ENCODE assay signal across 8 cellular contexts in the genomic region with DNA sequence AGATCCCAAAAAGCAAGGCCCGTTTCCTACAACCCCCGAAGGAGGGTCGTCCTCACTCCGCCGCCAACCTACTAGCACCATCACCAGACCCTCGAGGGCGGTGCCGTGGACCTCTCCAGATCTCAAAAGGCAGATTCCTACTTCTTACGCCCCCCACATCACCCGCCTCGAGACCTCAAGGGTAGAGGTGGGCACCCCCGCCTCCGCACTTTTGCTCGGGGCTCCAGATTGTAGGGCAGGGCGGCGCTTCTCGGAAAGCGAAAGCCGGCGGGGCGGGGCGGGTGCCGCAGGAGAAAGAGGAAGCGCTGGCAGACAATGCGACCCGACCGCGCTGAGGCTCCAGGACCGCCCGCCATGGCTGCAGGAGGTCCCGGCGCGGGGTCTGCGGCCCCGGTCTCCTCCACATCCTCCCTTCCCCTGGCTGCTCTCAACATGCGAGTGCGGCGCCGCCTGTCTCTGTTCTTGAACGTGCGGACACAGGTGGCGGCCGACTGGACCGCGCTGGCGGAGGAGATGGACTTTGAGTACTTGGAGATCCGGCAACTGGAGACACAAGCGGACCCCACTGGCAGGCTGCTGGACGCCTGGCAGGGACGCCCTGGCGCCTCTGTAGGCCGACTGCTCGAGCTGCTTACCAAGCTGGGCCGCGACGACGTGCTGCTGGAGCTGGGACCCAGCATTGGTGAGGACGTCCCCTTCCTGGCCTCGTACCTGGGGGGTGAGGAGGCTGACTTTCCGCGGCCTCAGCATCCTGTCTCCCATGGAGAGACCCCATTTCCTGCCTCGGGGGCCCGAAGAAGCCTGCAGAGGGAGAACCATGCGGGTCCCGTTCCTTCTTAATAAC. TPM values are rescaled to one million over a fixed set of nuclear protein-coding genes. Genes with fewer than 3 reads are reported as not detected.
DNase-seq lines count a peak whose midpoint lies in the region; ATAC-seq and TF ChIP-seq lines count a peak whose summit lies in the region.

MYD88 (plus strand) TSS at position 315 of the 844 bp plus-strand sequence; CDS start at position 355, 40 bp downstream.

- TF ChIP-seq CTCF in PC-3 (conservative IDR thresholded peaks at IDR 0.05; ENCODE audit: low read depth, low read length): no peak

- CTCF ChIA-PET in PC-3 (lab: Charles Lee): interaction anchor here (1.0 kb wide), 1 partner anchor 12 kb away, joined by 3 read pairs; no protein-coding TSS in a partner anchor

- H3K4me1 ChIP-seq in PC-3 (ENCODE audit: insufficient read depth, low read length) (peaks cover 68% of the 10 kb centered on the region), mucosa of stomach (ENCODE audit: control insufficient read depth, insufficient read depth, low read length) (peaks cover 31% of the 10 kb centered on the region)

- peak within 1 kb of the TSS; percentile 93 for H3K4me3 ChIP-seq in PC-3 (ENCODE audit: low read length)
- peak within 1 kb of the TSS; percentile 85 for H3K4me3 ChIP-seq in mucosa of stomach (ENCODE audit: low read length)

- H4K20me1 ChIP-seq in PC-3 (ENCODE audit: low read length): no peaks in the 10 kb centered on the region

- H3K9me3 ChIP-seq in PC-3 (ENCODE audit: low read length) (no peaks in the 10 kb centered on the region), mucosa of stomach (ENCODE audit: control insufficient read depth, low read length) (no peaks in the 10 kb centered on the region)

- H3K9ac ChIP-seq in PC-3 (ENCODE audit: low read length) (peak within 1 kb of the TSS; percentile 89), mucosa of stomach (ENCODE audit: low read length) (peak within 1 kb of the TSS; percentile 89)

- ATAC-seq in HG03103 (IDR thresholded peaks at IDR 0.05; ENCODE audit: low read depth, unreplicated experiment): peak; percentile 32
- ATAC-seq in PC-3: peak; percentile 16

- POLR2A ChIA-PET in PC-3 (lab: Charles Lee; ENCODE audit: unreplicated experiment): no interaction called here

- DNase-seq in NCI-H82 (lab: John Stamatoyannopoulos, UW): peak; percentile 32
- no peak for DNase-seq in NCI-H82 treated with DMSO at 0.1 percent for 48 hours (lab: John Stamatoyannopoulos, UW; ENCODE audit: unreplicated experiment)
- peak; percentile 62 for DNase-seq in PC-3
- peak; percentile 81 for DNase-seq in activated T-cell treated with anti-CD3 and anti-CD28 coated beads for 48 hours (ENCODE audit: low read depth)
- DNase-seq in erythroblast (lab: John Stamatoyannopoulos, UW): peak; percentile 76 to 82
- peak; percentile 93 for DNase-seq in stimulated activated CD8-positive, alpha-beta memory T cell treated with anti-CD3 and anti-CD28 coated beads, Interleukin-4, amount 100 ng/mL, for 48 hours

- H2AFZ ChIP-seq in PC-3 (ENCODE audit: low read length): peak within 1 kb of the TSS; percentile 87

- H3K4me2 ChIP-seq in PC-3 (ENCODE audit: low read length): peak within 1 kb of the TSS; percentile 99

- peak within 1 kb of the TSS; percentile 64 for H3K27ac ChIP-seq in PC-3 (ENCODE audit: low read length)

- H3F3A ChIP-seq in PC-3 (ENCODE audit: low read length, unreplicated experiment): no peaks in the 10 kb centered on the region

- no peaks in the 10 kb centered on the region for H3K9me2 ChIP-seq in PC-3 (replicated peaks; ENCODE audit: low read length)

- H3K36me3 ChIP-seq in PC-3 (ENCODE audit: low read depth, low read length) (peaks cover 9% of the 10 kb centered on the region; the same call in 1 of the 2 replicates), mucosa of stomach (ENCODE audit: control insufficient read depth, insufficient read depth, low read length) (peaks cover 12% of the 10 kb centered on the region)

- no TSS peak for BruUV-seq in PC-3 (replicated peaks; lab: Mats Ljungman, UMichigan)

- intact Hi-C loops in PC-3 (cut with micrococcal nuclease): loop anchor here (2.0 to 10.0 kb wide), 3 partner anchors 134 to 1246 kb away; partner anchors contain the start of genes ACVR2B and SLC25A38

- H3K27me3 ChIP-seq in PC-3 (ENCODE audit: low read length) (no peaks in the 10 kb centered on the region), mucosa of stomach (ENCODE audit: control insufficient read depth, insufficient read depth, low read length) (no peaks in the 10 kb centered on the region)

- H3K79me2 ChIP-seq in PC-3 (ENCODE audit: low read length): peaks cover 61% of the 10 kb centered on the region

- peak; percentile 75 for TF ChIP-seq POLR2A in erythroblast (IDR thresholded peaks at IDR 0.05; ENCODE audit: low read length)

RNA-seq across cellular contexts. Expression of gene MYD88, which starts in this region (rescaled TPM):
- total RNA-seq in PC-3 (2014; rRNA removed): 17.7 and 19.1 TPM in 2 replicates
